In the genomic region with DNA sequence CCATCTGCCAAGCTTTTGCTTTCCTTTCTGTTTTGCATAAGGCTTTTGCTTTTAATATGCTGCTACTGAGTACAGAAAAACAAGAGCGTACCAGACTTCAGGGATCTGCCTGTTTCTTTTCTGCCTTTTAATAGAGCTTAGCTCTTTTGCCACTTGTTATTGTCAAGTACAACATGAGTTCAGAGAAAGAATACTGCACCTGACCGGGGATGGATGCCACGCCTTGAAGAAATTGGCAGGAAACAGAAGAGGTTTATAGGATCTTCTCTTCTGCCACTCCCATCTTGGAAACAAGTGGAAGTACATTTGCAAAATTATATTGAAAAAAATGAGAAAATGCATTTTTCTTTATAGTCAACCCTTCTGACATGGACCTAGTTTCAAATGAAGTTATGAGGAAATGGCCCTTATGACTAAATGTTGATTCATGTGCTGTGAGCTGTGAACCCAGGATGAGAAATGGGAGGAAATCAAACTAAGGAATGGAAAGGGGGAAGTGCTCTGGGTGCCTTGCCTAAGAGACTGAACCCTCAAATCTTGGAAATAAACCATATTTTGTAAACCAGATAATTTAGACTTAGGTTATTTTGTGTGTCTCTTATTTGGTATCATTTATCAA, we compare ENCODE assay signal across 1 cellular context.
TF ChIP-seq lines count a peak whose summit lies in the region.

No MANE protein-coding gene starts in this region.

TF ChIP-seq in IMR-90, 13 proteins besides CTCF, POLR2A, EP300 and RAD21:
- TF ChIP-seq CEBPB (IDR thresholded peaks at IDR 0.05; ENCODE audit: low read depth, low read length): peak; percentile 74; the same call in 1 of the 2 replicates
- TF ChIP-seq, protein P1, sequence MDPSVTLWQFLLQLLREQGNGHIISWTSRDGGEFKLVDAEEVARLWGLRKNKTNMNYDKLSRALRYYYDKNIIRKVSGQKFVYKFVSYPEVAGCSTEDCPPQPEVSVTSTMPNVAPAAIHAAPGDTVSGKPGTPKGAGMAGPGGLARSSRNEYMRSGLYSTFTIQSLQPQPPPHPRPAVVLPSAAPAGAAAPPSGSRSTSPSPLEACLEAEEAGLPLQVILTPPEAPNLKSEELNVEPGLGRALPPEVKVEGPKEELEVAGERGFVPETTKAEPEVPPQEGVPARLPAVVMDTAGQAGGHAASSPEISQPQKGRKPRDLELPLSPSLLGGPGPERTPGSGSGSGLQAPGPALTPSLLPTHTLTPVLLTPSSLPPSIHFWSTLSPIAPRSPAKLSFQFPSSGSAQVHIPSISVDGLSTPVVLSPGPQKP (IDR thresholded peaks at IDR 0.05; ENCODE audit: borderline replicate concordance, low read depth, low read length): no peak
